19 cellular contexts compared by ENCODE assay signal in the genomic region with DNA sequence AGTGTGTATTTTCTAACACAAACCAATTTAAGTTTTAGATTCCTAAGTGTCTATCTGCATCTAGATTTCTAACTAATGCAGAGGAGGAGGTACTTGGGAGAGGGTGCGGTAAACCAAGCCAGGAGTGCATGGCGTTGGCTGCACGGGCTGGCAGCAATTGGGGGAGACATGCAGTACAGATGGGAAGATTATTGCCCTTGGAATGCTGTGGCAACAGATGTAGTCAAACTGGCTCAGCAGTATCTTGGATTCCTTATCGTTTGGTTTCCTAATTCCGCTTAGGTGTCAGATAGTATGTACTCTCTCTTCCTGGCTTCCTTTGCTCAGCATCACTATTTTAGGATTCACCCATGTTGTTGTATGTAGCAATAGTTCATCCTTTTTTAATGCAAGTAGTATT. TPM values are rescaled to one million over a fixed set of nuclear protein-coding genes. Genes with fewer than 3 reads are reported as not detected.
DNase-seq lines count a peak whose midpoint lies in the region; ATAC-seq and TF ChIP-seq lines count a peak whose summit lies in the region.
"Had no signal": no experiment of that assay in that cellular context is flagged by ENCODE, and none has a peak within 500 bp of the region (broad histone marks: within the 10 kb centered on the region; RNA-seq: fewer than 3 reads in every experiment).

No MANE protein-coding gene starts in this region.

- H3K4me3 ChIP-seq in right atrium auricular region (no peak overlapping the region), right cardiac atrium (ENCODE audit: low read length) (no peak overlapping the region)
- H3K4me3 ChIP-seq: dorsolateral prefrontal cortex, HAP-1 had no signal

- H3K4me1 ChIP-seq in right atrium auricular region, result no peaks in the 10 kb centered on the region
- H3K4me1 ChIP-seq in right cardiac atrium (ENCODE audit: control insufficient read depth, insufficient read depth, low read length), result no peaks in the 10 kb centered on the region
- H3K4me1 ChIP-seq: HAP-1 had no signal

- intact Hi-C loops in left ventricle myocardium superior (cut with micrococcal nuclease) (no loop called here), right cardiac atrium (cut with DNase I) (no loop called here)

- H3K27me3 ChIP-seq in right atrium auricular region, result no peaks in the 10 kb centered on the region
- H3K27me3 ChIP-seq in right cardiac atrium (ENCODE audit: control insufficient read depth, insufficient read depth), result no peaks in the 10 kb centered on the region
- H3K27me3 ChIP-seq: dorsolateral prefrontal cortex had no signal

- WGBS in right cardiac atrium, result 27% methylated on average over 5 of the region's 5 CpGs

- no peak for DNase-seq in left ventricle myocardium superior
- DNase-seq in right atrium auricular region (ENCODE audit: low spot score), result no peak
- peak; percentile 70 for DNase-seq in NCI-H69 (lab: John Stamatoyannopoulos, UW)
- peak; percentile 31 to 73 (median 68) for DNase-seq in right cardiac atrium
- no peak for DNase-seq in stimulated activated CD4-positive, alpha-beta T cell treated with anti-CD3 and anti-CD28 coated beads, Interleukin-15, amount 100 ng/mL, for 24 hours
- DNase-seq in NCI-H187 treated with DMSO at 0.1 percent for 48 hours (lab: John Stamatoyannopoulos, UW), result no peak
- no peak for DNase-seq in NCI-H1694 treated with DMSO at 0.1 percent for 48 hours (lab: John Stamatoyannopoulos, UW)
- DNase-seq: activated CD4-positive, alpha-beta T cell treated with anti-CD3 and anti-CD28 coated beads, Interleukin-2, amount 50 U/mL, for 4 hours; activated CD4-positive, CD25-positive, alpha-beta regulatory T cell; activated CD8-positive, alpha-beta memory T cell treated with anti-CD3 and anti-CD28 coated beads, Interleukin-2, amount 50 U/mL, for 4 hours; C1 segment of cervical spinal cord; Calu3; dorsolateral prefrontal cortex; MV-4-11; naive thymus-derived CD8-positive, alpha-beta T cell; NCI-H2029; SHP77; stimulated activated naive CD8-positive, alpha-beta T cell treated with anti-CD3 and anti-CD28 coated beads, Interleukin-15, Interleukin-2, amounts not matched to agents 100 U/mL and 50 U/mL, for 24 hours had no signal

- ATAC-seq in left ventricle myocardium superior (peak; percentile 32), right cardiac atrium (peak; percentile 88 to 90)
- ATAC-seq: naive thymus-derived CD8-positive, alpha-beta T cell; stimulated activated naive CD8-positive, alpha-beta T cell treated with anti-CD3 and anti-CD28 coated beads, Interleukin-15, Interleukin-2, amounts not matched to agents 100 U/mL and 50 U/mL, for 24 hours had no signal

- H3K9me3 ChIP-seq in right atrium auricular region, result no peaks in the 10 kb centered on the region
- H3K9me3 ChIP-seq in right cardiac atrium (ENCODE audit: control insufficient read depth, low read length), result no peaks in the 10 kb centered on the region
- H3K9me3 ChIP-seq: HAP-1 had no signal

- H3K36me3 ChIP-seq in right atrium auricular region, result no peaks in the 10 kb centered on the region
- H3K36me3 ChIP-seq: HAP-1 had no signal

- H3K27ac ChIP-seq in right atrium auricular region (peak overlapping the region in 1 of 2 donors; percentile 57), right cardiac atrium (ENCODE audit: low read length) (no peak overlapping the region)
- H3K27ac ChIP-seq: dorsolateral prefrontal cortex had no signal

- TF ChIP-seq CTCF in right atrium auricular region (IDR thresholded peaks at IDR 0.05), result no peak

RNA-seq across cellular contexts. Expression of gene STK24, which starts 29.4 kb away (rescaled TPM):
- total RNA-seq in left ventricle myocardium superior (71.7 TPM), right atrium auricular region (10 to 100 TPM; 55.8 to 63.2 TPM), right cardiac atrium (10 to 100 TPM; 60.5 to 66.9 (median 62.7) TPM)
- 44.9 TPM for polyA plus RNA-seq in right cardiac atrium

Comparison
In these comparisons a context has a peak if more than half of its experiments do, and no peak if none do; other contexts are left out.
1. DNase-seq: peak in NCI-H69 (single experiment) and right cardiac atrium (3 of 3); none in left ventricle myocardium superior (single experiment), right atrium auricular region (single experiment), stimulated activated CD4-positive, alpha-beta T cell treated with anti-CD3 and anti-CD28 coated beads, Interleukin-15, amount 100 ng/mL, for 24 hours (single experiment), NCI-H187 treated with DMSO at 0.1 percent for 48 hours (single experiment) and NCI-H1694 treated with DMSO at 0.1 percent for 48 hours (single experiment).